Comparison of ENCODE assay signal across 8 cellular contexts in genomic region chr6:10747251-10747972, GRCh38. TPM values are rescaled to one million over a fixed set of nuclear protein-coding genes. Genes with fewer than 3 reads are reported as not detected.
DNase-seq lines count a peak whose midpoint lies in the region; ATAC-seq and TF ChIP-seq lines count a peak whose summit lies in the region.

TMEM14B (plus strand) TSS chr6:10747805; CDS start chr6:10749246, 1,441 bp downstream.

- in situ Hi-C loops in KBM-7 (cut with MboI; ENCODE audit: low pct_unique_long_range_greater_than_20kb, low sequenced_read_pairs): no loop called here

- peaks cover 38% of the 10 kb centered on the region for H3K4me1 Mint-ChIP-seq in activated T-cell treated with anti-CD3 and anti-CD28 coated beads, Interleukin-2, amount 50 U/mL, for 4 hours (ENCODE audit: low read depth)

- no peaks in the 10 kb centered on the region for H3K9me3 Mint-ChIP-seq in activated T-cell treated with anti-CD3 and anti-CD28 coated beads, Interleukin-2, amount 50 U/mL, for 4 hours

- H3K9me3 ChIP-seq in esophagus (ENCODE audit: control insufficient read depth in 2 of 2, insufficient read depth in 1 of 2, low read depth in 1 of 2, low read length in 1 of 2) (no peaks in the 10 kb centered on the region), muscle layer of colon (ENCODE audit: low read length) (no peaks in the 10 kb centered on the region)

- ATAC-seq in GM21717 (IDR thresholded peaks at IDR 0.05; ENCODE audit: unreplicated experiment): peak; percentile 96
- peak; percentile 96 to 97 for ATAC-seq in activated T-cell treated with anti-CD3 and anti-CD28 coated beads, Interleukin-2, amount 50 U/mL, for 4 hours

- no peaks in the 10 kb centered on the region for H3K27me3 Mint-ChIP-seq in activated T-cell treated with anti-CD3 and anti-CD28 coated beads, Interleukin-2, amount 50 U/mL, for 4 hours (ENCODE audit: low read depth)

- H3K27me3 ChIP-seq in esophagus (ENCODE audit: control insufficient read depth in 1 of 2, insufficient read depth in 2 of 2, low read length in 2 of 2) (no peaks in the 10 kb centered on the region), muscle layer of colon (ENCODE audit: control insufficient read depth in 1 of 2, insufficient read depth in 2 of 2, low read length in 2 of 2) (no peaks in the 10 kb centered on the region)

- 1% methylated on average over 49 to 52 of the region's 52 CpGs for WGBS in esophagus, 2 donors

- H3K27ac ChIP-seq in esophagus (ENCODE audit: low read depth in 2 of 2, low read length in 1 of 2) (peak within 1 kb of the TSS; percentile 57 to 73), muscle layer of colon (ENCODE audit: low read depth, low read length) (peak within 1 kb of the TSS; percentile 80)

- peaks cover 0 to 9% of the 10 kb centered on the region in 2 donors for H3K36me3 ChIP-seq in esophagus (ENCODE audit: control insufficient read depth in 2 of 2, insufficient read depth in 2 of 2, low read length in 1 of 2)
- peaks cover 23% of the 10 kb centered on the region for H3K36me3 ChIP-seq in muscle layer of colon (ENCODE audit: insufficient read depth, low read length)

- peak; percentile 66 for DNase-seq in DMS153 treated with DMSO at 0.1 percent for 48 hours (lab: John Stamatoyannopoulos, UW; ENCODE audit: unreplicated experiment)
- DNase-seq in KBM-7: peak; percentile 98
- peak; percentile 99 for DNase-seq in activated T-cell treated with anti-CD3 and anti-CD28 coated beads, Interleukin-2, amount 50 U/mL, for 4 hours
- peak; percentile 96 to 99 for DNase-seq in stimulated activated CD8-positive, alpha-beta memory T cell treated with anti-CD3 and anti-CD28 coated beads, Interleukin-7, amount 100 ng/mL, for 4 hours (ENCODE audit: low read depth in 2 of 2)

- peak within 1 kb of the TSS; percentile 49 to 79 for H3K4me3 ChIP-seq in esophagus (ENCODE audit: low read depth in 1 of 2, low read length in 2 of 2)
- H3K4me3 ChIP-seq in muscle layer of colon (ENCODE audit: low read depth in 1 of 2, low read length in 2 of 2): peak within 1 kb of the TSS; percentile 70 to 96

- H3K4me3 Mint-ChIP-seq in activated T-cell treated with anti-CD3 and anti-CD28 coated beads, Interleukin-2, amount 50 U/mL, for 4 hours: peak within 1 kb of the TSS; percentile 95

- H3K36me3 Mint-ChIP-seq in activated T-cell treated with anti-CD3 and anti-CD28 coated beads, Interleukin-2, amount 50 U/mL, for 4 hours (ENCODE audit: insufficient read depth): peaks cover 21% of the 10 kb centered on the region

- no peaks in the 10 kb centered on the region for H3K4me1 ChIP-seq in esophagus (ENCODE audit: control insufficient read depth in 2 of 2, insufficient read depth in 2 of 2, low read length in 1 of 2)
- peaks cover 26% of the 10 kb centered on the region for H3K4me1 ChIP-seq in muscle layer of colon (ENCODE audit: insufficient read depth, low read length)

- peak within 1 kb of the TSS; percentile 29 for H3K9ac ChIP-seq in muscle layer of colon (ENCODE audit: low read length)

TF ChIP-seq in PFSK-1, 5 proteins besides CTCF, POLR2A, EP300 and RAD21:
- TF ChIP-seq SIN3A (IDR thresholded peaks at IDR 0.05; ENCODE audit: borderline replicate concordance, insufficient read depth, low read length): no peak
- TF ChIP-seq POLR2AphosphoS5 (IDR thresholded peaks at IDR 0.05; ENCODE audit: low read depth, low read length): peak; percentile 94
- TF ChIP-seq TAF1 (IDR thresholded peaks at IDR 0.05; ENCODE audit: borderline replicate concordance, insufficient read depth, low read length): peak; percentile 86; the same call in 1 of the 2 replicates
- 0 out of 4 replicates have a peak, but pooled peaks of 1 of the 2 experiments have one; percentile 5 for TF ChIP-seq REST (IDR thresholded peaks at IDR 0.05; ENCODE audit: insufficient read depth in 1 of 2, low read depth in 2 of 2, low read length in 2 of 2)
- TF ChIP-seq FOXP2 (optimal IDR thresholded peaks at IDR 0.05; ENCODE audit: borderline replicate concordance, extremely low read depth, extremely low read length, insufficient read depth): no peak

RNA-seq across cellular contexts. Expression of gene TMEM14B, which starts in this region (rescaled TPM):
- polyA plus RNA-seq in PFSK-1 (2012; ENCODE audit: insufficient read length, low read depth): 53.0 TPM
- total RNA-seq in activated T-cell treated with anti-CD3 and anti-CD28 coated beads, Interleukin-2, amount 50 U/mL, for 4 hours: 10 to 100 TPM; 84.0 to 85.0 (median 84.4) TPM
- 10 to 100 TPM; 47.6 to 50.8 TPM for polyA plus RNA-seq in esophagus

Comparison
In these comparisons a context has a peak if more than half of its experiments do, and no peak if none do; other contexts are left out.
1. Peak in every context shown above with its lines: DNase-seq, ATAC-seq, H3K4me3 ChIP-seq and H3K27ac ChIP-seq.